In genomic region chr9:130040901-130041647, GRCh38 we compare ENCODE assay signal across 9 cellular contexts. TPM values are rescaled to one million over a fixed set of nuclear protein-coding genes. Genes with fewer than 3 reads are reported as not detected.
DNase-seq lines count a peak whose midpoint lies in the region; ATAC-seq, FAIRE-seq and TF ChIP-seq lines count a peak whose summit lies in the region.
"Had no signal": no experiment of that assay in that cellular context is flagged by ENCODE, and none has a peak within 500 bp of the region (broad histone marks: within the 10 kb centered on the region; RNA-seq: fewer than 3 reads in every experiment).

No MANE protein-coding gene starts in this region.

- no peak for FAIRE-seq in astrocyte (lab: Jason Lieb, UNC)
- FAIRE-seq: RCC 7860 had no signal

- H3K9me3 Mint-ChIP-seq in activated naive CD4-positive, alpha-beta T cell treated with anti-CD3 and anti-CD28 coated beads, Interleukin-2, amount 10 ng/mL, durations not matched to agents 7 days and 5 days, result no peaks in the 10 kb centered on the region
- H3K9me3 Mint-ChIP-seq in astrocyte (ENCODE audit: unreplicated experiment) (no peaks in the 10 kb centered on the region), type B pancreatic cell (no peaks in the 10 kb centered on the region)

- no peak overlapping the region for H4K5ac ChIP-seq in mesendoderm (ENCODE audit: low read length)

- H3K4me3 ChIP-seq in astrocyte (ENCODE audit: insufficient read depth, low read depth, low read length) (no peak overlapping the region), mesodermal cell (ENCODE audit: extremely low read depth, insufficient read depth, low read length, poor library complexity, severe bottlenecking) (peak overlapping the region; percentile 92), mesendoderm (ENCODE audit: low read length) (no peak overlapping the region)

- peaks cover 3% of the 10 kb centered on the region for H3K27me3 Mint-ChIP-seq in activated naive CD4-positive, alpha-beta T cell treated with anti-CD3 and anti-CD28 coated beads, Interleukin-2, amount 10 ng/mL, durations not matched to agents 7 days and 5 days
- H3K27me3 Mint-ChIP-seq in astrocyte (ENCODE audit: low read depth, unreplicated experiment) (no peaks in the 10 kb centered on the region), type B pancreatic cell (peaks cover 5% of the 10 kb centered on the region)

- H3K4ac ChIP-seq in mesendoderm (ENCODE audit: low read depth, low read length), result no peak overlapping the region

- no peak overlapping the region for H2BK5ac ChIP-seq in mesendoderm (ENCODE audit: low read length)

- H3K4me2 ChIP-seq in astrocyte (ENCODE audit: low read length), result peak overlapping the region; percentile 100
- no peak overlapping the region for H3K4me2 ChIP-seq in mesendoderm (ENCODE audit: low read length)

- peak overlapping the region; percentile 99 for H3K4me3 Mint-ChIP-seq in activated naive CD4-positive, alpha-beta T cell treated with anti-CD3 and anti-CD28 coated beads, Interleukin-2, amount 10 ng/mL, durations not matched to agents 7 days and 5 days
- H3K4me3 Mint-ChIP-seq in astrocyte (ENCODE audit: unreplicated experiment) (peak overlapping the region; percentile 98), type B pancreatic cell (peak overlapping the region; percentile 96)

- WGBS in mesodermal cell (ENCODE audit: insufficient coverage in 2 of 2), 2 experiments, result 96 to 100% methylated on average over 4 to 5 of the region's 7 CpGs
- no CpG with 5 or more reads among the region's 7 CpGs for WGBS in mesendoderm (ENCODE audit: extremely low coverage, insufficient coverage, low lambda C conversion rate)

- no peak overlapping the region for H2AFZ ChIP-seq in astrocyte (ENCODE audit: low read depth, low read length)

- H3K27me3 ChIP-seq in astrocyte (ENCODE audit: insufficient read depth, low read length), result no peaks in the 10 kb centered on the region
- peaks cover 1% of the 10 kb centered on the region for H3K27me3 ChIP-seq in mesendoderm (ENCODE audit: insufficient read depth, low read length, poor library complexity)

- peaks cover 23% of the 10 kb centered on the region for H3K36me3 Mint-ChIP-seq in activated naive CD4-positive, alpha-beta T cell treated with anti-CD3 and anti-CD28 coated beads, Interleukin-2, amount 10 ng/mL, durations not matched to agents 7 days and 5 days
- H3K36me3 Mint-ChIP-seq in astrocyte (ENCODE audit: low read depth, unreplicated experiment) (no peaks in the 10 kb centered on the region), type B pancreatic cell (no peaks in the 10 kb centered on the region)

- peak overlapping the region; percentile 98 for H3K27ac Mint-ChIP-seq in activated naive CD4-positive, alpha-beta T cell treated with anti-CD3 and anti-CD28 coated beads, Interleukin-2, amount 10 ng/mL, durations not matched to agents 7 days and 5 days
- peak overlapping the region; percentile 56 for H3K27ac Mint-ChIP-seq in astrocyte (ENCODE audit: unreplicated experiment)
- H3K27ac Mint-ChIP-seq in type B pancreatic cell, result peak overlapping the region; percentile 15

- H3K23ac ChIP-seq in mesendoderm (ENCODE audit: low read length), result no peak overlapping the region

- peaks cover 34% of the 10 kb centered on the region for H3K79me2 ChIP-seq in astrocyte (ENCODE audit: insufficient read depth, low read length)
- H3K79me2 ChIP-seq in mesendoderm (ENCODE audit: control insufficient read depth, insufficient read depth, low read length), result peaks cover 2% of the 10 kb centered on the region

- no peaks in the 10 kb centered on the region for H3K9me3 ChIP-seq in astrocyte (ENCODE audit: insufficient read depth, low read depth, low read length)
- H3K9me3 ChIP-seq in mesodermal cell (ENCODE audit: control insufficient read depth, low read length), result no peaks in the 10 kb centered on the region

- CTCF ChIA-PET in activated naive CD4-positive, alpha-beta T cell treated with anti-CD3 and anti-CD28 coated beads, Interleukin-2, amount 10 ng/mL, durations not matched to agents 7 days and 5 days (lab: Charles Lee), result interaction anchor here (1.0 to 4.3 kb wide), 3 partner anchors 10 to 154 kb away, joined by 3 to 27 read pairs (median 4); no protein-coding TSS in a partner anchor

- H3K36me3 ChIP-seq in astrocyte (ENCODE audit: insufficient read depth, low read length) (no peaks in the 10 kb centered on the region), mesodermal cell (ENCODE audit: control insufficient read depth, insufficient read depth, low read length) (no peaks in the 10 kb centered on the region), mesendoderm (ENCODE audit: control insufficient read depth, insufficient read depth, low read length) (no peaks in the 10 kb centered on the region)

- H3K27ac ChIP-seq in astrocyte (ENCODE audit: low read depth, low read length), result no peak overlapping the region
- no peak overlapping the region for H3K27ac ChIP-seq in mesodermal cell (ENCODE audit: low read depth, low read length, severe bottlenecking)
- no peak overlapping the region for H3K27ac ChIP-seq in mesendoderm (ENCODE audit: low read depth, low read length)

- H3K4me1 ChIP-seq in astrocyte (ENCODE audit: insufficient read depth, low read length), result peaks cover 18% of the 10 kb centered on the region
- peaks cover 20% of the 10 kb centered on the region for H3K4me1 ChIP-seq in mesodermal cell (ENCODE audit: control insufficient read depth, insufficient read depth, low read length, poor library complexity, severe bottlenecking)
- H3K4me1 ChIP-seq in mesendoderm (ENCODE audit: control insufficient read depth, low read depth, low read length), result peaks cover 2% of the 10 kb centered on the region

- H2BK15ac ChIP-seq in mesendoderm (replicated peaks; ENCODE audit: low read depth), result no peak overlapping the region

- peak; percentile 36 for DNase-seq in activated naive CD4-positive, alpha-beta T cell treated with anti-CD3 and anti-CD28 coated beads, Interleukin-2, amount 10 ng/mL, durations not matched to agents 7 days and 5 days
- no peak for DNase-seq in activated naive CD4-positive, alpha-beta T cell treated with anti-CD3 and anti-CD28 coated beads, Interleukin-2, amount 50 U/mL, for 16 hours
- DNase-seq in astrocyte (ENCODE audit: low read depth), result no peak
- DNase-seq in type B pancreatic cell (ENCODE audit: extremely low spot score, unreplicated experiment), result no peak
- no peak for DNase-seq in mesendoderm
- DNase-seq in NCI-H1105 treated with DMSO at 0.1 percent for 48 hours (lab: John Stamatoyannopoulos, UW), result no peak

- H3K9ac ChIP-seq in astrocyte (ENCODE audit: low read length), result no peak overlapping the region
- no peak overlapping the region for H3K9ac ChIP-seq in mesendoderm (ENCODE audit: low read length)

- peaks cover 3% of the 10 kb centered on the region for H3K79me1 ChIP-seq in mesendoderm (ENCODE audit: low read length)

- peaks cover 74% of the 10 kb centered on the region for H3K4me1 Mint-ChIP-seq in activated naive CD4-positive, alpha-beta T cell treated with anti-CD3 and anti-CD28 coated beads, Interleukin-2, amount 10 ng/mL, durations not matched to agents 7 days and 5 days
- H3K4me1 Mint-ChIP-seq in astrocyte (ENCODE audit: low read depth, unreplicated experiment) (peaks cover 24% of the 10 kb centered on the region), type B pancreatic cell (ENCODE audit: unreplicated experiment) (peaks cover 47% of the 10 kb centered on the region)

- no peak for ATAC-seq in HG02840 (IDR thresholded peaks at IDR 0.05; ENCODE audit: low FRiP score, unreplicated experiment)

- H4K20me1 ChIP-seq in astrocyte (ENCODE audit: insufficient read depth, low read length), result peaks cover 48% of the 10 kb centered on the region

- no peak overlapping the region for H2AK5ac ChIP-seq in mesendoderm (ENCODE audit: low read length)

- H2BK120ac ChIP-seq in mesendoderm (ENCODE audit: low read depth, low read length), result no peak overlapping the region

- H4K8ac ChIP-seq in mesendoderm (ENCODE audit: low read depth, low read length), result no peak overlapping the region

- H3K56ac ChIP-seq in mesendoderm (ENCODE audit: low read length), result no peak overlapping the region

- no peak for TF ChIP-seq CTCF in astrocyte (IDR thresholded peaks at IDR 0.05; ENCODE audit: insufficient read depth, low read depth, low read length)
- no peak for TF ChIP-seq CTCF in type B pancreatic cell (conservative IDR thresholded peaks at IDR 0.05)

- no peak overlapping the region for H3K18ac ChIP-seq in mesendoderm (ENCODE audit: low read length)

RNA-seq across cellular contexts. Expression of gene FNBP1, which starts 1.9 kb away (rescaled TPM):
- total RNA-seq in astrocyte (60.9 and 63.5 TPM in 2 replicates), type B pancreatic cell (ENCODE audit: low replicate concordance) (38.6 and 54.1 TPM in 2 replicates)
- 67.8 TPM for polyA plus RNA-seq in mesodermal cell (2013, experiment 1 of 2)
- 67.6 TPM for polyA plus RNA-seq in mesodermal cell (2013, experiment 2 of 2)
- polyA plus RNA-seq in mesendoderm (2013, experiment 1 of 2), result 18.0 TPM
- 18.4 TPM for polyA plus RNA-seq in mesendoderm (2013, experiment 2 of 2)

RNA-seq across cellular contexts. Expression of gene GPR107, which starts 12.6 kb away (rescaled TPM):
- 58.7 and 62.3 TPM in 2 replicates for total RNA-seq in astrocyte
- polyA plus RNA-seq in mesodermal cell (2013, experiment 1 of 2), result 55.6 TPM
- 48.0 TPM for polyA plus RNA-seq in mesodermal cell (2013, experiment 2 of 2)
- 43.6 and 51.6 TPM in 2 replicates for total RNA-seq in type B pancreatic cell (ENCODE audit: low replicate concordance)
- 16.4 TPM for polyA plus RNA-seq in mesendoderm (2013, experiment 1 of 2)
- polyA plus RNA-seq in mesendoderm (2013, experiment 2 of 2), result 16.2 TPM

Comparison
In these comparisons a context has a peak if more than half of its experiments do, and no peak if none do; other contexts are left out.
1. H3K27ac Mint-ChIP-seq: peak in every context shown above with its lines; median percentile 98 in activated naive CD4-positive, alpha-beta T cell treated with anti-CD3 and anti-CD28 coated beads, Interleukin-2, amount 10 ng/mL, durations not matched to agents 7 days and 5 days; 56 in astrocyte; 15 in type B pancreatic cell.